In genomic region chr4:103774326-103774725, GRCh38 we compare ENCODE assay signal across 37 cellular contexts. TPM values are rescaled to one million over a fixed set of nuclear protein-coding genes. Genes with fewer than 3 reads are reported as not detected.
"Had no signal": no experiment of that assay in that cellular context is flagged by ENCODE, and none has a peak within 500 bp of the region (broad histone marks: within the 10 kb centered on the region; RNA-seq: fewer than 3 reads in every experiment).

No MANE protein-coding gene starts in this region.

- H3K36me3 ChIP-seq: Peyer's patch, SJSA1, WERI-Rb-1 had no signal

- H3K27ac Mint-ChIP-seq: activated CD4-positive, alpha-beta memory T cell treated with anti-CD3 and anti-CD28 coated beads, Interleukin-2, amount 10 ng/mL, durations not matched to agents 7 days and 5 days; activated CD8-positive, alpha-beta memory T cell treated with anti-CD3 and anti-CD28 coated beads, Interleukin-2, amount 10 ng/mL, durations not matched to agents 7 days and 5 days; activated naive CD4-positive, alpha-beta T cell treated with anti-CD3 and anti-CD28 coated beads, Interleukin-2, amount 10 ng/mL, durations not matched to agents 7 days and 5 days; activated naive CD8-positive, alpha-beta T cell; activated naive CD8-positive, alpha-beta T cell treated with anti-CD3 and anti-CD28 coated beads, Interleukin-2, amount 50 U/mL, for 24 hours; brain had no signal

- DNase-seq: activated CD4-positive, alpha-beta memory T cell treated with anti-CD3 and anti-CD28 coated beads, Interleukin-2, amount 10 ng/mL, durations not matched to agents 7 days and 5 days; activated CD4-positive, alpha-beta T cell treated with anti-CD3 and anti-CD28 coated beads for 1 hour; activated CD4-positive, alpha-beta T cell treated with anti-CD3 and anti-CD28 coated beads for 48 hours; activated CD4-positive, CD25-positive, alpha-beta regulatory T cell; activated CD8-positive, alpha-beta memory T cell treated with anti-CD3 and anti-CD28 coated beads for 24 hours; activated CD8-positive, alpha-beta memory T cell treated with anti-CD3 and anti-CD28 coated beads, Interleukin-2, amount 10 ng/mL, durations not matched to agents 7 days and 5 days; activated CD8-positive, alpha-beta memory T cell treated with anti-CD3 and anti-CD28 coated beads, Interleukin-2, amount 50 U/mL, for 48 hours; activated effector memory CD4-positive, alpha-beta T cell treated with Interleukin-2 at 50 U/mL for 16 hours; activated naive CD4-positive, alpha-beta T cell treated with anti-CD3 and anti-CD28 coated beads, Interleukin-2, amount 10 ng/mL, durations not matched to agents 7 days and 5 days; activated naive CD8-positive, alpha-beta T cell treated with anti-CD3 and anti-CD28 coated beads, Interleukin-2, amount 50 U/mL, for 24 hours; activated T-cell treated with anti-CD3 and anti-CD28 coated beads, Interleukin-2, amount 50 U/mL, for 48 hours; anterior cingulate cortex; central memory CD4-positive, alpha-beta T cell; Karpas-422; KBM-7; MM.1S; MV-4-11; NCI-H1092; NCI-H1436 treated with DMSO at 0.1 percent for 48 hours; NCI-H1694 treated with DMSO at 0.1 percent for 48 hours; NCI-H2029; NCI-H345; NCI-H524 treated with DMSO at 0.1 percent for 48 hours; PC-3; Peyer's patch; RPMI8226; SHP77 treated with DMSO at 0.1 percent for 48 hours; SW 1271; T-helper 1 cell; T-helper 2 cell; T1000; WERI-Rb-1 had no signal

- H3K9me3 ChIP-seq: Peyer's patch, SJSA1 had no signal

- H3K36me3 Mint-ChIP-seq: activated CD8-positive, alpha-beta memory T cell treated with anti-CD3 and anti-CD28 coated beads, Interleukin-2, amount 10 ng/mL, durations not matched to agents 7 days and 5 days; activated naive CD4-positive, alpha-beta T cell treated with anti-CD3 and anti-CD28 coated beads, Interleukin-2, amount 10 ng/mL, durations not matched to agents 7 days and 5 days; activated naive CD8-positive, alpha-beta T cell; brain had no signal

- H3K4me1 ChIP-seq: Peyer's patch, SJSA1 had no signal

- H3K27ac ChIP-seq: Peyer's patch, SJSA1, WERI-Rb-1 had no signal

- H3K27me3 ChIP-seq: Peyer's patch, SJSA1 had no signal

- ATAC-seq: activated CD8-positive, alpha-beta memory T cell treated with anti-CD3 and anti-CD28 coated beads, Interleukin-2, amount 10 ng/mL, durations not matched to agents 7 days and 5 days; activated naive CD8-positive, alpha-beta T cell treated with anti-CD3 and anti-CD28 coated beads, Interleukin-2, amount 50 U/mL, for 24 hours; PC-3 had no signal

- H3K4me3 Mint-ChIP-seq: activated CD4-positive, alpha-beta memory T cell treated with anti-CD3 and anti-CD28 coated beads, Interleukin-2, amount 10 ng/mL, durations not matched to agents 7 days and 5 days; activated CD8-positive, alpha-beta memory T cell treated with anti-CD3 and anti-CD28 coated beads, Interleukin-2, amount 10 ng/mL, durations not matched to agents 7 days and 5 days; activated naive CD4-positive, alpha-beta T cell treated with anti-CD3 and anti-CD28 coated beads, Interleukin-2, amount 10 ng/mL, durations not matched to agents 7 days and 5 days; activated naive CD8-positive, alpha-beta T cell; activated naive CD8-positive, alpha-beta T cell treated with anti-CD3 and anti-CD28 coated beads, Interleukin-2, amount 50 U/mL, for 24 hours; brain had no signal

- H3K4me1 Mint-ChIP-seq: activated CD4-positive, alpha-beta memory T cell treated with anti-CD3 and anti-CD28 coated beads, Interleukin-2, amount 10 ng/mL, durations not matched to agents 7 days and 5 days; activated CD8-positive, alpha-beta memory T cell treated with anti-CD3 and anti-CD28 coated beads, Interleukin-2, amount 10 ng/mL, durations not matched to agents 7 days and 5 days; activated naive CD4-positive, alpha-beta T cell treated with anti-CD3 and anti-CD28 coated beads, Interleukin-2, amount 10 ng/mL, durations not matched to agents 7 days and 5 days; activated naive CD8-positive, alpha-beta T cell treated with anti-CD3 and anti-CD28 coated beads, Interleukin-2, amount 50 U/mL, for 24 hours had no signal

- H3K4me3 ChIP-seq: Peyer's patch, SJSA1 had no signal

- H3K27me3 Mint-ChIP-seq: activated CD4-positive, alpha-beta memory T cell treated with anti-CD3 and anti-CD28 coated beads, Interleukin-2, amount 10 ng/mL, durations not matched to agents 7 days and 5 days; activated CD8-positive, alpha-beta memory T cell treated with anti-CD3 and anti-CD28 coated beads, Interleukin-2, amount 10 ng/mL, durations not matched to agents 7 days and 5 days; activated naive CD4-positive, alpha-beta T cell treated with anti-CD3 and anti-CD28 coated beads, Interleukin-2, amount 10 ng/mL, durations not matched to agents 7 days and 5 days; activated naive CD8-positive, alpha-beta T cell; activated naive CD8-positive, alpha-beta T cell treated with anti-CD3 and anti-CD28 coated beads, Interleukin-2, amount 50 U/mL, for 24 hours; brain had no signal

- H3K9me3 Mint-ChIP-seq: activated CD4-positive, alpha-beta memory T cell treated with anti-CD3 and anti-CD28 coated beads, Interleukin-2, amount 10 ng/mL, durations not matched to agents 7 days and 5 days; activated naive CD4-positive, alpha-beta T cell treated with anti-CD3 and anti-CD28 coated beads, Interleukin-2, amount 10 ng/mL, durations not matched to agents 7 days and 5 days; brain had no signal

RNA-seq across cellular contexts. Expression of gene TACR3, which starts 54.5 kb away (rescaled TPM):
- total RNA-seq: activated CD4-positive, alpha-beta memory T cell treated with anti-CD3 and anti-CD28 coated beads, Interleukin-2, amount 10 ng/mL, durations not matched to agents 7 days and 5 days; activated CD8-positive, alpha-beta memory T cell treated with anti-CD3 and anti-CD28 coated beads, Interleukin-2, amount 10 ng/mL, durations not matched to agents 7 days and 5 days; bronchial epithelial cell; NCI-H460; PC-3; Peyer's patch had no signal
